In the genomic region with DNA sequence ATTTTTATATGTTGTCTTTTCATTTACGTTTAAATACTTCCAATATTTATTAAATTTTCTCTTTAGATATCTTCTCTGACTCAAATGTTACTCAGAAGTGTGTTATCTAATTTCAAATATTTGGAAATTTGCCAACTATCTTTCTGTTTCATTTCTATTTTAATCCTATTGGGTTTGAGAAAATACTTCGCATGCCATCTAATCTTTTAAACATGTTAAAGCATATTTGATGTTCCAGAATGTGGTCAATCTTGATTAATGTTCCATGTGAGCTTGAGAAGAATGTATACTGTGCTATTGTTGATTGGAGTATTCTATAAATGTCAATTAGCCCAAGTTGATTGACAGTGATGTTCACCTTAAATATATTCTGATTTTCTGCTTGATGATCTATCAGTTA, we compare ENCODE assay signal across 13 cellular contexts.
"Had no signal": no experiment of that assay in that cellular context is flagged by ENCODE, and none has a peak within 500 bp of the region (broad histone marks: within the 10 kb centered on the region; RNA-seq: fewer than 3 reads in every experiment).

No MANE protein-coding gene starts in this region.

- H3K36me3 ChIP-seq: esophagus squamous epithelium, gastrocnemius medialis, heart right ventricle, tibial nerve had no signal

- H3K4me1 ChIP-seq: gastrocnemius medialis, heart right ventricle had no signal

- ATAC-seq: activated naive CD8-positive, alpha-beta T cell treated with anti-CD3 and anti-CD28 coated beads, Interleukin-2, amount 50 U/mL, for 24 hours; gastrocnemius medialis; heart right ventricle; stimulated activated effector memory CD8-positive, alpha-beta T cell treated with anti-CD3 and anti-CD28 coated beads, Interleukin-12 subunit alpha, Interleukin-12 subunit beta, amount 100 ng/mL, for 72 hours; T-helper 17 cell; WTC11 had no signal

- H3K9me3 ChIP-seq: gastrocnemius medialis had no signal

- H3K4me3 ChIP-seq: esophagus squamous epithelium, gastrocnemius medialis, heart right ventricle, tibial nerve had no signal

- DNase-seq: activated CD4-positive, alpha-beta T cell treated with anti-CD3 and anti-CD28 coated beads for 48 hours; activated naive CD4-positive, alpha-beta T cell treated with Interleukin-2 at 50 U/mL for 16 hours; activated naive CD8-positive, alpha-beta T cell treated with anti-CD3 and anti-CD28 coated beads, Interleukin-2, amount 50 U/mL, for 24 hours; cerebellar nuclear complex; esophagus squamous epithelium; gastrocnemius medialis; heart right ventricle; retina; small intestine; T-helper 17 cell had no signal

- H3K27ac ChIP-seq: esophagus squamous epithelium, gastrocnemius medialis, heart right ventricle, tibial nerve had no signal

- H3K27me3 ChIP-seq: esophagus squamous epithelium, gastrocnemius medialis, heart right ventricle, tibial nerve had no signal
